In the genomic region with DNA sequence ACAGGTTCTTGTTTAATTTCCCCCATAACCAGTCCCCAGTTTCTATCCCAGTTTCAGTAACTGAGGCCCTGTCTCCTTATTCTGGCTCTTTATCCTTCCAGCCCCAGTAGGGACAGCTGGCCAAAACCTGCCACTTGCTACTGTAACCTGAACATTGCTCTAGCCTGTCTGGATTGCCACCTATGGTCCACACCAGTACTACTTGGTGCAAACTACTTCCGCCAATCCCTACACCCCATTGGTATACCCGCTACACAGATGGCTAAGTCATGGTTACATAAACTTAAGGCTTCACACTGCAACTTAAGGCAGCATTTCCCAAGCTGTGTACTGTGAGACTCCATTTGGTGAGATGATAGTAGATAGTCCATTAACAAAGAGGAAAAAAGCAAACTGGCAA, we compare ENCODE assay signal across 33 cellular contexts.
"Had no signal": no experiment of that assay in that cellular context is flagged by ENCODE, and none has a peak within 500 bp of the region (broad histone marks: within the 10 kb centered on the region; RNA-seq: fewer than 3 reads in every experiment).

No MANE protein-coding gene starts in this region.

- H3K9me3 Mint-ChIP-seq: activated B cell treated with CpG ODN at 0.5 μM for 24 hours; activated CD4-positive, alpha-beta memory T cell treated with anti-CD3 and anti-CD28 coated beads, Interleukin-2, amount 10 ng/mL, durations not matched to agents 7 days and 5 days; activated naive CD4-positive, alpha-beta T cell treated with anti-CD3 and anti-CD28 coated beads, Interleukin-2, amount 50 U/mL, for 24 hours; activated naive CD8-positive, alpha-beta T cell treated with anti-CD3 and anti-CD28 coated beads for 36 hours; activated naive CD8-positive, alpha-beta T cell treated with anti-CD3 and anti-CD28 coated beads, Interleukin-2, amount 50 U/mL, for 24 hours; activated T-cell treated with anti-CD3 and anti-CD28 coated beads, Interleukin-2, amount 50 U/mL, for 24 hours; activated T-cell treated with anti-CD3 and anti-CD28 coated beads, Interleukin-2, amount 50 U/mL, for 72 hours; T-cell; T-helper 2 cell treated with Interferon-gamma antibody and Interleukin-4, amounts not matched to agents 5 μg/mL and 100 μg/mL, for 36 hours had no signal

- H3K36me3 ChIP-seq: adrenal gland, colonic mucosa, esophagus squamous epithelium, gastroesophageal sphincter, heart right ventricle, WERI-Rb-1 had no signal

- H3K27ac Mint-ChIP-seq: activated B cell treated with CpG ODN at 0.5 μM for 24 hours; activated CD4-positive, alpha-beta memory T cell treated with anti-CD3 and anti-CD28 coated beads, Interleukin-2, amount 10 ng/mL, durations not matched to agents 7 days and 5 days; activated naive CD4-positive, alpha-beta T cell treated with anti-CD3 and anti-CD28 coated beads, Interleukin-2, amount 50 U/mL, for 24 hours; activated naive CD8-positive, alpha-beta T cell treated with anti-CD3 and anti-CD28 coated beads for 36 hours; activated naive CD8-positive, alpha-beta T cell treated with anti-CD3 and anti-CD28 coated beads, Interleukin-2, amount 50 U/mL, for 24 hours; activated T-cell treated with anti-CD3 and anti-CD28 coated beads, Interleukin-2, amount 50 U/mL, for 24 hours; activated T-cell treated with anti-CD3 and anti-CD28 coated beads, Interleukin-2, amount 50 U/mL, for 72 hours; T-cell; T-helper 1 cell treated with Interleukin-12 subunit alpha and Interleukin-12 subunit beta and Interleukin-4 antibody, amounts not matched to agents 30 μg/mL and 1 μg/mL, for 36 hours had no signal

- H3K36me3 Mint-ChIP-seq: T-cell had no signal

- FAIRE-seq: endometrium, endothelial cell of umbilical vein had no signal

- H3K27me3 ChIP-seq: adrenal gland, body of pancreas, colonic mucosa, esophagus squamous epithelium, gastroesophageal sphincter, heart right ventricle had no signal

- H3K27ac ChIP-seq: adrenal gland, body of pancreas, colonic mucosa, epithelial cell of prostate, esophagus squamous epithelium, gastroesophageal sphincter, heart right ventricle, WERI-Rb-1 had no signal

- H3K4me1 ChIP-seq: adrenal gland, body of pancreas, colonic mucosa had no signal

- H3K4me3 ChIP-seq: adrenal gland, body of pancreas, colonic mucosa, esophagus squamous epithelium, gastroesophageal sphincter, heart right ventricle had no signal

- DNase-seq: activated B cell treated with CpG ODN at 0.5 μM for 24 hours; activated CD4-positive, alpha-beta memory T cell treated with anti-CD3 and anti-CD28 coated beads, Interleukin-2, amount 10 ng/mL, durations not matched to agents 7 days and 5 days; activated CD4-positive, alpha-beta T cell treated with anti-CD3 and anti-CD28 coated beads for 48 hours; activated CD8-positive, alpha-beta memory T cell treated with anti-CD3 and anti-CD28 coated beads, Interleukin-2, amount 50 U/mL, for 48 hours; activated effector memory CD4-positive, alpha-beta T cell treated with Interleukin-2 at 50 U/mL for 16 hours; activated gamma-delta T cell treated with Interleukin-2 at 50 U/mL for 16 hours; activated naive CD4-positive, alpha-beta T cell treated with Interleukin-2 at 50 U/mL for 16 hours; activated naive CD8-positive, alpha-beta T cell treated with anti-CD3 and anti-CD28 coated beads for 36 hours; activated naive CD8-positive, alpha-beta T cell treated with anti-CD3 and anti-CD28 coated beads, Interleukin-2, amount 50 U/mL, for 24 hours; activated T-cell treated with anti-CD3 and anti-CD28 coated beads for 4 hours; activated T-cell treated with anti-CD3 and anti-CD28 coated beads, Interleukin-2, amount 50 U/mL, for 24 hours; activated T-cell treated with anti-CD3 and anti-CD28 coated beads, Interleukin-2, amount 50 U/mL, for 72 hours; adrenal gland; amygdala; aorta; body of pancreas; caudate nucleus; colonic mucosa; effector CD8-positive, alpha-beta T cell; esophagus squamous epithelium; foreskin melanocyte; heart right ventricle; T-cell; T1000; WERI-Rb-1 had no signal

- H3K27me3 Mint-ChIP-seq: activated B cell treated with CpG ODN at 0.5 μM for 24 hours; activated CD4-positive, alpha-beta memory T cell treated with anti-CD3 and anti-CD28 coated beads, Interleukin-2, amount 10 ng/mL, durations not matched to agents 7 days and 5 days; activated naive CD4-positive, alpha-beta T cell treated with anti-CD3 and anti-CD28 coated beads, Interleukin-2, amount 50 U/mL, for 24 hours; activated naive CD8-positive, alpha-beta T cell treated with anti-CD3 and anti-CD28 coated beads for 36 hours; activated T-cell treated with anti-CD3 and anti-CD28 coated beads, Interleukin-2, amount 50 U/mL, for 24 hours; T-cell had no signal

- H3K4me3 Mint-ChIP-seq: activated B cell treated with CpG ODN at 0.5 μM for 24 hours; activated CD4-positive, alpha-beta memory T cell treated with anti-CD3 and anti-CD28 coated beads, Interleukin-2, amount 10 ng/mL, durations not matched to agents 7 days and 5 days; activated naive CD4-positive, alpha-beta T cell treated with anti-CD3 and anti-CD28 coated beads, Interleukin-2, amount 50 U/mL, for 24 hours; activated naive CD8-positive, alpha-beta T cell treated with anti-CD3 and anti-CD28 coated beads for 36 hours; activated naive CD8-positive, alpha-beta T cell treated with anti-CD3 and anti-CD28 coated beads, Interleukin-2, amount 50 U/mL, for 24 hours; activated T-cell treated with anti-CD3 and anti-CD28 coated beads, Interleukin-2, amount 50 U/mL, for 24 hours; activated T-cell treated with anti-CD3 and anti-CD28 coated beads, Interleukin-2, amount 50 U/mL, for 72 hours; T-cell; T-helper 1 cell treated with Interleukin-12 subunit alpha and Interleukin-12 subunit beta and Interleukin-4 antibody, amounts not matched to agents 30 μg/mL and 1 μg/mL, for 36 hours; T-helper 2 cell treated with Interferon-gamma antibody and Interleukin-4, amounts not matched to agents 5 μg/mL and 100 μg/mL, for 36 hours had no signal

- H3K9me3 ChIP-seq: adrenal gland, body of pancreas, colonic mucosa, esophagus squamous epithelium, gastroesophageal sphincter, heart right ventricle had no signal

- ATAC-seq: activated CD4-positive, CD25-positive, alpha-beta regulatory T cell treated with anti-CD3 and anti-CD28 coated beads, Interleukin-2, amount 50 U/mL, for 24 hours; activated naive CD8-positive, alpha-beta T cell treated with anti-CD3 and anti-CD28 coated beads, Interleukin-2, amount 50 U/mL, for 24 hours; activated T-cell treated with anti-CD3 and anti-CD28 coated beads, Interleukin-2, amount 50 U/mL, for 72 hours; body of pancreas; gastroesophageal sphincter; heart right ventricle; T-cell had no signal
